In the genomic region with DNA sequence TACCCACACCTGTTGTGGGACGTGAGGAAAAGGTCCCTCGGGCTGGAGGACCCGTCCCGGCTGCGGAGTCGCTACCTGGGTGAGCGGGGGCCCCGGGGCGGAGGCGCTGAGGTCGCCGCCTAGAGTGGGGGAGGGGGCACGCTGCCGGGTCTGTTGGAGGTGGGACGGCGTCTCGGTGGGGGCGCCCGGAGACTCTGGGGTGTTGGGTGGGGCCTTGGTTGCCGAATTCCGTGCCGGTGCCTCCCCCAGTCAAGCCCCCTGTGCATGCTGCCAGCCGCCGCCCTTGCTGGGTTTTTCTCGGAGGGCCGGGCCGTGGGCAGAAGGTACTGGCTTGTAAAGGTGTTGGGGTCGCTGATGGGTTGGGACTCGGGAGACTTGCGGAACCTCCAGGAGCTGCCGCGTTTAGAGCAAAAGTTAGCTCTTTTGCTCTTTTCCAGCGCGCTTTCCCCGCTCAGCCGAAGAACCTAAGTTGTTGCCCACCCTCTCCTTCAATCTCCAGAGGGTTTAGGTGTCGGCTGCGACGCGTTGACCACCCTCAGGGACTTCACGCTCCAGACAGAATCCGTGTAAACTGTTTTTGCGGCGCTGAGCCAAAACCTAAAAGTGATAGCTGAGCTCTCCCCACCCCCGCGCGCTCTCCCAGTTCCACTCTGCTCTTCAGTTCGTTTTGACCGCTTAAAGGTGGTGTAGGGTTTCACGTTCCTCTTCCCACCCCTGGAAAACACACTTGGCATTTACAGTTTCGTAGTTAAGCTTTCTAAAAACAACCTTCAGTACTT, we compare ENCODE assay signal across 8 cellular contexts. TPM values are rescaled to one million over a fixed set of nuclear protein-coding genes. Genes with fewer than 3 reads are reported as not detected.
DNase-seq lines count a peak whose midpoint lies in the region; ATAC-seq and TF ChIP-seq lines count a peak whose summit lies in the region.

MPC2 (minus strand) TSS at position 143 of the 779 bp plus-strand sequence. CDS start 1,231 bp downstream, outside the sequence.

- DNase-seq in GDM1 (lab: John Stamatoyannopoulos, UW) = peak; percentile 36
- peak; percentile 51 for DNase-seq in NCI-H146 treated with DMSO at 0.1 percent for 48 hours (lab: John Stamatoyannopoulos, UW; ENCODE audit: unreplicated experiment)
- DNase-seq in T-helper 2 cell = peak; percentile 43 to 68 (median 60)
- peak; percentile 79 for DNase-seq in astrocyte of the spinal cord (ENCODE audit: low read depth, low spot score)
- peak in 42 of 51 donors; percentile 10 to 70 (median 40) for DNase-seq in hypothalamus (lab: John Stamatoyannopoulos, UW)
- peak; percentile 86 for DNase-seq in sciatic nerve (ENCODE audit: low spot score)

- intact Hi-C loops in sciatic nerve (cut with DNase I) = no loop called here

- in situ Hi-C loops in astrocyte of the spinal cord (cut with HindIII; ENCODE audit: low sequenced_read_pairs) = loop anchor here (25.0 kb wide), 1 partner anchor 225 kb away; the partner anchor contains the start of gene MPZL1

- ATAC-seq in HG02610 (IDR thresholded peaks at IDR 0.05; ENCODE audit: unreplicated experiment) = peak; percentile 4
- peak; percentile 29 for ATAC-seq in sciatic nerve
- ATAC-seq in HG03097 (IDR thresholded peaks at IDR 0.05; ENCODE audit: low FRiP score, unreplicated experiment) = no peak

- TF ChIP-seq CTCF in astrocyte of the spinal cord (IDR thresholded peaks at IDR 0.05; ENCODE audit: low read depth, low read length) = no peak

- peak within 1 kb of the TSS; percentile 94 for H3K4me3 ChIP-seq in astrocyte of the spinal cord (ENCODE audit: low read depth, low read length)

RNA-seq across cellular contexts. Expression of gene MPC2, which starts in this region (rescaled TPM):
- 30.0 TPM for total RNA-seq in sciatic nerve

Comparison
In these comparisons a context has a peak if more than half of its experiments do, and no peak if none do; other contexts are left out.
1. DNase-seq: peak in every context shown above with its lines; median percentile 86 in sciatic nerve; 79 in astrocyte of the spinal cord; 60 in T-helper 2 cell; 51 in NCI-H146 treated with DMSO at 0.1 percent for 48 hours; 40 in hypothalamus; 36 in GDM1.